In the genomic region with DNA sequence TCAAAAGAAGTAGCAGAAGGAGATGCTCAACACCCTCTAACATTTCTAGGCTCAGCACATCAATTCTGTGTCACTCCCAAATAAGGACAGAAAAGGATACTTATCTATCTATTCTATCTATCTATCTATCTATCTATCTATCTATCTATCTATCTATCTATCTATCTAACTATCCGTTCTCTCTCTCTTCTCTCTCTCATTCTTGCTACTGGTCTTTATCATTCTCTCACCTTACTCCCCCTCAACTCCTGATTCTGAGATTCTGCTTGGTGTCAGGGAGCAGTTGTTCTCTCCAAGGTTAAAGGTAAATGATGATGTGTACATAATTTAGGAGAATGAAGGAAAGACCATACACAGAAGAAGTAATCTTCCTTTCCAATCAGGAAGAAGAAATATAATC, we compare ENCODE assay signal across 38 cellular contexts. TPM values are rescaled to one million over a fixed set of nuclear protein-coding genes. Genes with fewer than 3 reads are reported as not detected.
"Had no signal": no experiment of that assay in that cellular context is flagged by ENCODE, and none has a peak within 500 bp of the region (broad histone marks: within the 10 kb centered on the region; RNA-seq: fewer than 3 reads in every experiment).

TSS of gene OR10G6 (minus strand) at position 43 of the 400 bp plus-strand sequence. CDS start at position 43, 0 bp downstream.

- H3K36me3 ChIP-seq: MG63 had no signal

- H3K9ac ChIP-seq: KMS-11 had no signal

- DNase-seq: Karpas-422, Kasumi-1, MG63, MM.1S, MV-4-11, NCI-H1048, NCI-H1092, NCI-H1092 treated with DMSO at 0.1 percent for 48 hours, NCI-H1105, NCI-H1105 treated with DMSO at 0.1 percent for 48 hours, NCI-H1417, NCI-H1417 treated with DMSO at 0.1 percent for 48 hours, NCI-H1436, NCI-H1436 treated with DMSO at 0.1 percent for 48 hours, NCI-H146, NCI-H1694, NCI-H1694 treated with DMSO at 0.1 percent for 48 hours, NCI-H187, NCI-H187 treated with DMSO at 0.1 percent for 48 hours, NCI-H1930, NCI-H2029, NCI-H2029 treated with DMSO at 0.1 percent for 48 hours, NCI-H2081, NCI-H2081 treated with DMSO at 0.1 percent for 48 hours, NCI-H2107, NCI-H2171, NCI-H2171 treated with DMSO at 0.1 percent for 48 hours, NCI-H2227 treated with DMSO at 0.1 percent for 48 hours, NCI-H226, NCI-H345, NCI-H446, NCI-H446 treated with DMSO at 0.1 percent for 48 hours, NCI-H510A had no signal

- H3K27ac ChIP-seq: KMS-11 had no signal

- H3K27me3 ChIP-seq: MG63 had no signal

- H3K9me3 ChIP-seq: MG63 had no signal

- H3K4me3 ChIP-seq: MG63 had no signal

- H3K4me2 ChIP-seq: KMS-11 had no signal

RNA-seq across cellular contexts. Expression of gene OR10G6, which starts in this region (rescaled TPM):
- total RNA-seq: LHCN-M2, M059J, MCF 10A, NCI-H460 had no signal
